Comparison of ENCODE assay signal across 1 cellular context in the genomic region with DNA sequence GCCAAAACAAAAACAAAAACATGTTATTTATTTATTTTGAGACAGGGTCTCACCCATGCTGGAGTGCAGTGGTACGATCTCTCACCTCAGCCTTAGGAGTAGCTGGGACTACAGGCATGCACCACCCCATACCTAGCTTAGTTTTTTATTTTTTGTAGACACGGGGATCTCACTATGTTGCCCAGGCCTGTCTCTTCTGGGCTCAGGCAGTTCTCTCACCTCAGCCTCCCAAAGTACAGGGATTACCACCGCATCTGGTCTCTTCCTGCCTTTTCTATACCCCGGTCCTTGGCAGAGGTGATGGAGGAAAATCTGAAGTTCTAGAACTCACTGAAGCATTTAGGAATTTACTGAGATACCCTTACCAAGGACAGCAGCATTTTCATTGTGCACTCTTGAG.
TF ChIP-seq lines count a peak whose summit lies in the region.

No MANE protein-coding gene starts in this region.

TF ChIP-seq in A549, 52 proteins besides CTCF, POLR2A, EP300 and RAD21 (continued from another document):
- TF ChIP-seq HEYL (CRISPR knock-in tag; IDR thresholded peaks at IDR 0.05) (no peak), MAFK (IDR thresholded peaks at IDR 0.05; ENCODE audit: partially characterized antibody) (no peak), ZFP36 (IDR thresholded peaks at IDR 0.05; ENCODE audit: borderline replicate concordance, partially characterized antibody) (no peak), SMC3 (IDR thresholded peaks at IDR 0.05) (no peak), CHD2 (IDR thresholded peaks at IDR 0.05; ENCODE audit: low read length, partially characterized antibody) (no peak), RNF2 (IDR thresholded peaks at IDR 0.05; ENCODE audit: borderline replicate concordance, low read depth) (no peak), REST (IDR thresholded peaks at IDR 0.05) (no peak), BHLHE40 (IDR thresholded peaks at IDR 0.05; ENCODE audit: low read depth, low read length) (no peak), CEBPB (IDR thresholded peaks at IDR 0.05) (no peak)
